8 cellular contexts compared by ENCODE assay signal in the genomic region with DNA sequence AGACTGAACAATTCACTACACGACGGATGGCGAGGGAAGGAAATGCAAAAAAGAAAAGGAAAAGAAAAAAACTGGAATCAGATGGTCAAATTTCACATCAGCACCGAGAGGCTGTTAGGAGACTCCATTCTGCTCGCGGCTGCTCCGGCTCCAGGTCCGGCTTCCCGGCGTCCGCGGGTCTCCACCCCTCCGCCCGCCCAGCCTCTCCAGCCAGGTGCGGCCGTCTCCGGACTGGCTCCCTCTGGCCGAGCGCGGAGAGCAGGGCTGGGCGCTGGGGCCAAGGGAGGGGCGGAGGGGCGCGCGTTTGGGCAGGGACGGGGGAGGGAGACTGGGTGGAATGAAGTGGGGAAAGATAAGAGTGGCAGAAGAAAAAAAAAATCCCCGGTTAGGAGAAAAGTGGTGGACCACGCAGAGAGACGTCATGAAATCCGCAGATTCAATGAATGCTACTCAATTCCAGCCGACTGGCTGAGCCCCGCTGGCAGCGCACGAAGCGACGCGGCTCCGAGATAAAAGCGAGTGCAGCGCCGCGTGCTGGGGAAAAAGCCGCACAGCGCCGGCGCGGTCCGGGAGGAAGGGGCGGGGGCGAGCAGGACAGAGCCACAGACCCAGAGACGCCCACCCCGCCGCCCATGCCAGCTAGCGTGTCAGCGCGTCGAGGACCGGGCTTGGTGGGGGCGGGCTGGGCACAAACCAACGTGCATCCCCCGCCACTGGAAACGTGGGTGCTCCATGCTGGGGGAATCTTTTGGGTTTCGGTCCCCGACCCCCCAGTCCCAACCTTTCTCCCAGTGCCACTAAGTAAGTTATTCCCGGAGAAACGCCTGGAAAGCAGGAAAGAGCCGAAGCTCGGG. TPM values are rescaled to one million over a fixed set of nuclear protein-coding genes. Genes with fewer than 3 reads are reported as not detected.
DNase-seq lines count a peak whose midpoint lies in the region; ATAC-seq and TF ChIP-seq lines count a peak whose summit lies in the region.

A gene with protein sequence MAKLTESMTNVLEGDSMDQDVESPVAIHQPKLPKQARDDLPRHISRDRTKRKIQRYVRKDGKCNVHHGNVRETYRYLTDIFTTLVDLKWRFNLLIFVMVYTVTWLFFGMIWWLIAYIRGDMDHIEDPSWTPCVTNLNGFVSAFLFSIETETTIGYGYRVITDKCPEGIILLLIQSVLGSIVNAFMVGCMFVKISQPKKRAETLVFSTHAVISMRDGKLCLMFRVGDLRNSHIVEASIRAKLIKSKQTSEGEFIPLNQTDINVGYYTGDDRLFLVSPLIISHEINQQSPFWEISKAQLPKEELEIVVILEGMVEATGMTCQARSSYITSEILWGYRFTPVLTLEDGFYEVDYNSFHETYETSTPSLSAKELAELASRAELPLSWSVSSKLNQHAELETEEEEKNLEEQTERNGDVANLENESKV (minus strand): TSS at position 517 of the 854 bp plus-strand sequence. CDS start 75,775 bp downstream, outside the sequence.

- POLR2A ChIA-PET in CD4-positive, alpha-beta T cell (lab: Charles Lee), result no interaction called here

- intact Hi-C loops in activated CD4-positive, alpha-beta T cell treated with anti-CD3 and anti-CD28 coated beads, Interleukin-2, amount 10 ng/mL, durations not matched to agents 24 days and 14 days (cut with micrococcal nuclease), result no loop called here
- intact Hi-C loops in ovary (cut with DNase I), result no loop called here
- intact Hi-C loops in CD4-positive, alpha-beta T cell (cut with DNase I, micrococcal nuclease), result no loop called here

- peak within 1 kb of the TSS; percentile 75 for H3K27ac ChIP-seq in cingulate gyrus (ENCODE audit: low read depth, low read length)
- no peak within 1 kb of the TSS for H3K27ac ChIP-seq in liver (ENCODE audit: low read depth in 1 of 2, low read length in 2 of 2)
- H3K27ac ChIP-seq in ovary, result no peak within 1 kb of the TSS
- no peak within 1 kb of the TSS for H3K27ac ChIP-seq in CD4-positive, alpha-beta T cell (ENCODE audit: low read depth, low read length)

- no peak for TF ChIP-seq EP300 in ovary (IDR thresholded peaks at IDR 0.05)

- no peaks in the 10 kb centered on the region for H3K4me1 Mint-ChIP-seq in activated CD4-positive, alpha-beta T cell treated with anti-CD3 and anti-CD28 coated beads, Interleukin-2, amount 10 ng/mL, durations not matched to agents 24 days and 14 days
- H3K4me1 Mint-ChIP-seq in CD4-positive, alpha-beta T cell (ENCODE audit: low read depth), result peaks cover 8% of the 10 kb centered on the region

- whole genome bisulfite sequencing in liver, result 3% methylated on average over 68 of the region's 68 CpGs
- WGBS in ovary, 3 donors, result 1 to 2% (median 1%) methylated on average over 68 of the region's 68 CpGs

- H3K27me3 Mint-ChIP-seq in activated CD4-positive, alpha-beta T cell treated with anti-CD3 and anti-CD28 coated beads, Interleukin-2, amount 10 ng/mL, durations not matched to agents 24 days and 14 days, result peaks cover 55% of the 10 kb centered on the region
- peaks cover 79% of the 10 kb centered on the region for H3K27me3 Mint-ChIP-seq in CD4-positive, alpha-beta T cell

- no peaks in the 10 kb centered on the region for H3K36me3 Mint-ChIP-seq in activated CD4-positive, alpha-beta T cell treated with anti-CD3 and anti-CD28 coated beads, Interleukin-2, amount 10 ng/mL, durations not matched to agents 24 days and 14 days (ENCODE audit: low read depth)
- no peaks in the 10 kb centered on the region for H3K36me3 Mint-ChIP-seq in CD4-positive, alpha-beta T cell (ENCODE audit: low read depth)

- H3K4me3 ChIP-seq in liver (ENCODE audit: low read depth in 1 of 3, low read length in 3 of 3) (peak within 1 kb of the TSS in 1 of 3 donors; percentile 50), ovary (no peak within 1 kb of the TSS)

- peak within 1 kb of the TSS; percentile 13 for H3K27ac Mint-ChIP-seq in activated CD4-positive, alpha-beta T cell treated with anti-CD3 and anti-CD28 coated beads, Interleukin-2, amount 10 ng/mL, durations not matched to agents 24 days and 14 days
- no peak within 1 kb of the TSS for H3K27ac Mint-ChIP-seq in CD4-positive, alpha-beta T cell

- H3K4me1 ChIP-seq in liver (ENCODE audit: control insufficient read depth in 4 of 4, insufficient read depth in 4 of 4, low read length in 3 of 4), result peaks cover 10 to 25% (median 14%) of the 10 kb centered on the region in 4 donors
- no peaks in the 10 kb centered on the region for H3K4me1 ChIP-seq in ovary (ENCODE audit: insufficient read depth)

- peak; percentile 69 to 80 for TF ChIP-seq RAD21 in liver (IDR thresholded peaks at IDR 0.05)

- no peak within 1 kb of the TSS for H3K4me3 Mint-ChIP-seq in activated CD4-positive, alpha-beta T cell treated with anti-CD3 and anti-CD28 coated beads, Interleukin-2, amount 10 ng/mL, durations not matched to agents 24 days and 14 days
- H3K4me3 Mint-ChIP-seq in CD4-positive, alpha-beta T cell, result no peak within 1 kb of the TSS

- CTCF ChIA-PET in CD4-positive, alpha-beta T cell (lab: Charles Lee), result no interaction called here

- H3K9me3 ChIP-seq in liver (ENCODE audit: control insufficient read depth in 4 of 4, low read length in 3 of 4) (no peaks in the 10 kb centered on the region), ovary (peaks cover 0 to 7% of the 10 kb centered on the region in 2 donors)
- no peaks in the 10 kb centered on the region for H3K9me3 ChIP-seq in CD4-positive, alpha-beta T cell (ENCODE audit: control insufficient read depth, low read length)

- no peak within 1 kb of the TSS for H3K9ac ChIP-seq in liver (ENCODE audit: low read depth in 1 of 2, low read length in 2 of 2)

- DNase-seq in activated CD4-positive, alpha-beta T cell treated with anti-CD3 and anti-CD28 coated beads, Interleukin-2, amount 10 ng/mL, durations not matched to agents 24 days and 14 days, result no peak
- DNase-seq in activated CD4-positive, alpha-beta T cell treated with anti-CD3 and anti-CD28 coated beads, Interleukin-2, amount 50 U/mL, for 1 hour, result no peak
- DNase-seq in NCI-H446 (lab: John Stamatoyannopoulos, UW) (peak; percentile 69 to 93), GOT3 (lab: John Stamatoyannopoulos, UW) (no peak), ovary (no peak)
- DNase-seq in CD4-positive, alpha-beta T cell, result no peak

- H3K9me3 Mint-ChIP-seq in activated CD4-positive, alpha-beta T cell treated with anti-CD3 and anti-CD28 coated beads, Interleukin-2, amount 10 ng/mL, durations not matched to agents 24 days and 14 days, result no peaks in the 10 kb centered on the region
- no peaks in the 10 kb centered on the region for H3K9me3 Mint-ChIP-seq in CD4-positive, alpha-beta T cell

- no peak for TF ChIP-seq POLR2A in ovary (IDR thresholded peaks at IDR 0.05)

- H3K27me3 ChIP-seq in liver (ENCODE audit: control insufficient read depth in 4 of 4, insufficient read depth in 4 of 4, low read length in 3 of 4) (peaks cover 0 to 8% (median 6%) of the 10 kb centered on the region in 4 donors), ovary (no peaks in the 10 kb centered on the region)
- peaks cover 55% of the 10 kb centered on the region for H3K27me3 ChIP-seq in CD4-positive, alpha-beta T cell (ENCODE audit: control insufficient read depth, insufficient read depth, low read length)

- no peak for ATAC-seq in CD4-positive, alpha-beta T cell (ENCODE audit: poor library complexity)

- peak; percentile 54 for TF ChIP-seq CTCF in liver (IDR thresholded peaks at IDR 0.05; ENCODE audit: low read depth, low read length, missing input control)
- no peak for TF ChIP-seq CTCF in ovary (IDR thresholded peaks at IDR 0.05)
- TF ChIP-seq CTCF in CD4-positive, alpha-beta T cell (IDR thresholded peaks at IDR 0.05), result no peak

- no peaks in the 10 kb centered on the region for H3K36me3 ChIP-seq in liver (ENCODE audit: control insufficient read depth in 4 of 4, insufficient read depth in 3 of 4, low read depth in 1 of 4, low read length in 3 of 4)
- no peaks in the 10 kb centered on the region for H3K36me3 ChIP-seq in ovary

TF ChIP-seq in liver, 16 proteins besides CTCF, POLR2A, EP300 and RAD21 (continues in another document):
- TF ChIP-seq YY1 (IDR thresholded peaks at IDR 0.05), result no peak
- TF ChIP-seq, protein P1, sequence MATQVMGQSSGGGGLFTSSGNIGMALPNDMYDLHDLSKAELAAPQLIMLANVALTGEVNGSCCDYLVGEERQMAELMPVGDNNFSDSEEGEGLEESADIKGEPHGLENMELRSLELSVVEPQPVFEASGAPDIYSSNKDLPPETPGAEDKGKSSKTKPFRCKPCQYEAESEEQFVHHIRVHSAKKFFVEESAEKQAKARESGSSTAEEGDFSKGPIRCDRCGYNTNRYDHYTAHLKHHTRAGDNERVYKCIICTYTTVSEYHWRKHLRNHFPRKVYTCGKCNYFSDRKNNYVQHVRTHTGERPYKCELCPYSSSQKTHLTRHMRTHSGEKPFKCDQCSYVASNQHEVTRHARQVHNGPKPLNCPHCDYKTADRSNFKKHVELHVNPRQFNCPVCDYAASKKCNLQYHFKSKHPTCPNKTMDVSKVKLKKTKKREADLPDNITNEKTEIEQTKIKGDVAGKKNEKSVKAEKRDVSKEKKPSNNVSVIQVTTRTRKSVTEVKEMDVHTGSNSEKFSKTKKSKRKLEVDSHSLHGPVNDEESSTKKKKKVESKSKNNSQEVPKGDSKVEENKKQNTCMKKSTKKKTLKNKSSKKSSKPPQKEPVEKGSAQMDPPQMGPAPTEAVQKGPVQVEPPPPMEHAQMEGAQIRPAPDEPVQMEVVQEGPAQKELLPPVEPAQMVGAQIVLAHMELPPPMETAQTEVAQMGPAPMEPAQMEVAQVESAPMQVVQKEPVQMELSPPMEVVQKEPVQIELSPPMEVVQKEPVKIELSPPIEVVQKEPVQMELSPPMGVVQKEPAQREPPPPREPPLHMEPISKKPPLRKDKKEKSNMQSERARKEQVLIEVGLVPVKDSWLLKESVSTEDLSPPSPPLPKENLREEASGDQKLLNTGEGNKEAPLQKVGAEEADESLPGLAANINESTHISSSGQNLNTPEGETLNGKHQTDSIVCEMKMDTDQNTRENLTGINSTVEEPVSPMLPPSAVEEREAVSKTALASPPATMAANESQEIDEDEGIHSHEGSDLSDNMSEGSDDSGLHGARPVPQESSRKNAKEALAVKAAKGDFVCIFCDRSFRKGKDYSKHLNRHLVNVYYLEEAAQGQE (IDR thresholded peaks at IDR 0.05), result no peak

RNA-seq across cellular contexts. Expression of the gene that starts here (rescaled TPM):
- not detected in 2 replicates for total RNA-seq in activated CD4-positive, alpha-beta T cell treated with anti-CD3 and anti-CD28 coated beads, Interleukin-2, amount 10 ng/mL, durations not matched to agents 24 days and 14 days
- total RNA-seq in liver (not detected), ovary (not detected)
- polyA plus RNA-seq in liver (under 1 TPM in 1 of 2 donors, not detected in 1; 0.01 TPM), ovary (under 1 TPM in 1 of 2 donors, not detected in 1; 0.01 TPM)
- total RNA-seq in CD4-positive, alpha-beta T cell, result not detected

Comparison
In these comparisons a context has a peak if more than half of its experiments do, and no peak if none do; other contexts are left out.
1. DNase-seq: peak in NCI-H446 (2 of 2); none in activated CD4-positive, alpha-beta T cell treated with anti-CD3 and anti-CD28 coated beads, Interleukin-2, amount 10 ng/mL, durations not matched to agents 24 days and 14 days (single experiment), activated CD4-positive, alpha-beta T cell treated with anti-CD3 and anti-CD28 coated beads, Interleukin-2, amount 50 U/mL, for 1 hour (single experiment), GOT3 (single experiment), ovary (0 of 5) and CD4-positive, alpha-beta T cell (0 of 10).